31 cellular contexts compared by ENCODE assay signal in genomic region chr1:95614197-95614596, GRCh38.
"Had no signal": no experiment of that assay in that cellular context is flagged by ENCODE, and none has a peak within 500 bp of the region (broad histone marks: within the 10 kb centered on the region; RNA-seq: fewer than 3 reads in every experiment).

No MANE protein-coding gene starts in this region.

- ATAC-seq: activated CD8-positive, alpha-beta T cell treated with anti-CD3 and anti-CD28 coated beads for 36 hours; activated naive CD8-positive, alpha-beta T cell treated with anti-CD3 and anti-CD28 coated beads, Interleukin-2, amount 50 U/mL, for 24 hours; T-cell; T-helper 17 cell had no signal

- H3K9me3 ChIP-seq: ascending aorta had no signal

- H3K27me3 ChIP-seq: ascending aorta had no signal

- H3K36me3 ChIP-seq: ascending aorta had no signal

- H3K4me1 ChIP-seq: ascending aorta had no signal

- DNase-seq: activated B cell treated with CpG ODN at 0.5 μM for 24 hours; activated CD4-positive, alpha-beta memory T cell treated with anti-CD3 and anti-CD28 coated beads for 36 hours; activated CD4-positive, alpha-beta T cell treated with anti-CD3 and anti-CD28 coated beads for 4 hours; activated CD4-positive, alpha-beta T cell treated with anti-CD3 and anti-CD28 coated beads, Interleukin-2, amount 10 ng/mL, durations not matched to agents 24 days and 14 days; activated CD4-positive, alpha-beta T cell treated with anti-CD3 and anti-CD28 coated beads, Interleukin-2, amount 50 U/mL, for 1 hour; activated CD4-positive, alpha-beta T cell treated with anti-CD3 and anti-CD28 coated beads, Interleukin-2, amount 50 U/mL, for 4 hours; activated CD4-positive, CD25-positive, alpha-beta regulatory T cell treated with anti-CD3 and anti-CD28 coated beads, Interleukin-2, amount 50 U/mL, for 72 hours; activated CD8-positive, alpha-beta memory T cell treated with anti-CD3 and anti-CD28 coated beads, Interleukin-2, amount 50 U/mL, for 4 hours; activated CD8-positive, alpha-beta T cell treated with anti-CD3 and anti-CD28 coated beads for 36 hours; activated effector memory CD4-positive, alpha-beta T cell treated with Interleukin-2 at 50 U/mL for 16 hours; activated gamma-delta T cell; activated naive CD4-positive, alpha-beta T cell treated with anti-CD3 and anti-CD28 coated beads, Interleukin-2, amount 10 ng/mL, durations not matched to agents 7 days and 5 days; activated naive CD4-positive, alpha-beta T cell treated with Interleukin-2 at 50 U/mL for 16 hours; activated naive CD8-positive, alpha-beta T cell treated with anti-CD3 and anti-CD28 coated beads, Interleukin-2, amount 10 ng/mL, durations not matched to agents 7 days and 5 days; activated naive CD8-positive, alpha-beta T cell treated with anti-CD3 and anti-CD28 coated beads, Interleukin-2, amount 50 U/mL, for 24 hours; activated T-cell treated with anti-CD3 and anti-CD28 coated beads for 4 hours; activated T-cell treated with anti-CD3 and anti-CD28 coated beads, Interleukin-2, amount 50 U/mL, for 24 hours; activated T-cell treated with anti-CD3 and anti-CD28 coated beads, Interleukin-2, amount 50 U/mL, for 48 hours; amygdala; anterior cingulate cortex; central memory CD4-positive, alpha-beta T cell; T-cell; T-helper 17 cell; T-helper 9 cell had no signal

- H3K36me3 Mint-ChIP-seq: activated CD4-positive, alpha-beta memory T cell treated with anti-CD3 and anti-CD28 coated beads for 36 hours; activated naive CD4-positive, alpha-beta T cell treated with anti-CD3 and anti-CD28 coated beads, Interleukin-2, amount 10 ng/mL, durations not matched to agents 7 days and 5 days; activated naive CD4-positive, alpha-beta T cell treated with anti-CD3 and anti-CD28 coated beads, Interleukin-2, amount 50 U/mL, for 24 hours; activated naive CD8-positive, alpha-beta T cell; activated naive CD8-positive, alpha-beta T cell treated with anti-CD3 and anti-CD28 coated beads, Interleukin-2, amount 10 ng/mL, durations not matched to agents 7 days and 5 days; brain; T-cell had no signal

- H3K27ac ChIP-seq: ascending aorta, VCaP had no signal

- H3K4me3 Mint-ChIP-seq: activated B cell treated with CpG ODN at 0.5 μM for 24 hours; activated CD4-positive, alpha-beta memory T cell treated with anti-CD3 and anti-CD28 coated beads for 36 hours; activated CD4-positive, alpha-beta T cell treated with anti-CD3 and anti-CD28 coated beads, Interleukin-2, amount 10 ng/mL, durations not matched to agents 24 days and 14 days; activated CD8-positive, alpha-beta T cell treated with anti-CD3 and anti-CD28 coated beads for 36 hours; activated naive CD4-positive, alpha-beta T cell treated with anti-CD3 and anti-CD28 coated beads, Interleukin-2, amount 10 ng/mL, durations not matched to agents 7 days and 5 days; activated naive CD4-positive, alpha-beta T cell treated with anti-CD3 and anti-CD28 coated beads, Interleukin-2, amount 50 U/mL, for 24 hours; activated naive CD8-positive, alpha-beta T cell; activated naive CD8-positive, alpha-beta T cell treated with anti-CD3 and anti-CD28 coated beads, Interleukin-2, amount 10 ng/mL, durations not matched to agents 7 days and 5 days; activated naive CD8-positive, alpha-beta T cell treated with anti-CD3 and anti-CD28 coated beads, Interleukin-2, amount 50 U/mL, for 24 hours; activated T-cell treated with anti-CD3 and anti-CD28 coated beads, Interleukin-2, amount 50 U/mL, for 24 hours; brain; T-cell; T-helper 17 cell; T-helper 2 cell treated with Interferon-gamma antibody and Interleukin-4, amounts not matched to agents 5 μg/mL and 100 μg/mL, for 36 hours had no signal

- H3K4me3 ChIP-seq: ascending aorta had no signal

- H3K27ac Mint-ChIP-seq: activated B cell treated with CpG ODN at 0.5 μM for 24 hours; activated CD4-positive, alpha-beta memory T cell treated with anti-CD3 and anti-CD28 coated beads for 36 hours; activated CD4-positive, alpha-beta T cell treated with anti-CD3 and anti-CD28 coated beads, Interleukin-2, amount 10 ng/mL, durations not matched to agents 24 days and 14 days; activated CD8-positive, alpha-beta T cell treated with anti-CD3 and anti-CD28 coated beads for 36 hours; activated naive CD4-positive, alpha-beta T cell treated with anti-CD3 and anti-CD28 coated beads, Interleukin-2, amount 10 ng/mL, durations not matched to agents 7 days and 5 days; activated naive CD4-positive, alpha-beta T cell treated with anti-CD3 and anti-CD28 coated beads, Interleukin-2, amount 50 U/mL, for 24 hours; activated naive CD8-positive, alpha-beta T cell; activated naive CD8-positive, alpha-beta T cell treated with anti-CD3 and anti-CD28 coated beads, Interleukin-2, amount 10 ng/mL, durations not matched to agents 7 days and 5 days; activated naive CD8-positive, alpha-beta T cell treated with anti-CD3 and anti-CD28 coated beads, Interleukin-2, amount 50 U/mL, for 24 hours; activated T-cell treated with anti-CD3 and anti-CD28 coated beads, Interleukin-2, amount 50 U/mL, for 24 hours; activated T-helper 2 cell treated with anti-CD3 and anti-CD28 coated beads, Interferon-gamma antibody, Interleukin-2, Interleukin-4, amounts not matched to agents 10 μg/mL and 5 μg/mL and 100 μg/mL, durations not matched to agents 14 hours and 24 hours and 36 hours; T-cell; T-helper 17 cell; T-helper 2 cell treated with Interferon-gamma antibody and Interleukin-4, amounts not matched to agents 5 μg/mL and 100 μg/mL, for 36 hours had no signal

- H3K9me3 Mint-ChIP-seq: activated CD4-positive, alpha-beta memory T cell treated with anti-CD3 and anti-CD28 coated beads for 36 hours; activated CD8-positive, alpha-beta T cell treated with anti-CD3 and anti-CD28 coated beads for 36 hours; activated naive CD8-positive, alpha-beta T cell treated with anti-CD3 and anti-CD28 coated beads, Interleukin-2, amount 10 ng/mL, durations not matched to agents 7 days and 5 days had no signal

- H3K4me1 Mint-ChIP-seq: activated B cell treated with CpG ODN at 0.5 μM for 24 hours; activated CD4-positive, alpha-beta T cell treated with anti-CD3 and anti-CD28 coated beads, Interleukin-2, amount 10 ng/mL, durations not matched to agents 24 days and 14 days; activated naive CD4-positive, alpha-beta T cell treated with anti-CD3 and anti-CD28 coated beads, Interleukin-2, amount 10 ng/mL, durations not matched to agents 7 days and 5 days; activated naive CD4-positive, alpha-beta T cell treated with anti-CD3 and anti-CD28 coated beads, Interleukin-2, amount 50 U/mL, for 24 hours; activated naive CD8-positive, alpha-beta T cell treated with anti-CD3 and anti-CD28 coated beads, Interleukin-2, amount 10 ng/mL, durations not matched to agents 7 days and 5 days; activated naive CD8-positive, alpha-beta T cell treated with anti-CD3 and anti-CD28 coated beads, Interleukin-2, amount 50 U/mL, for 24 hours; T-cell; T-helper 17 cell had no signal
